8 cellular contexts compared by ENCODE assay signal in the genomic region with DNA sequence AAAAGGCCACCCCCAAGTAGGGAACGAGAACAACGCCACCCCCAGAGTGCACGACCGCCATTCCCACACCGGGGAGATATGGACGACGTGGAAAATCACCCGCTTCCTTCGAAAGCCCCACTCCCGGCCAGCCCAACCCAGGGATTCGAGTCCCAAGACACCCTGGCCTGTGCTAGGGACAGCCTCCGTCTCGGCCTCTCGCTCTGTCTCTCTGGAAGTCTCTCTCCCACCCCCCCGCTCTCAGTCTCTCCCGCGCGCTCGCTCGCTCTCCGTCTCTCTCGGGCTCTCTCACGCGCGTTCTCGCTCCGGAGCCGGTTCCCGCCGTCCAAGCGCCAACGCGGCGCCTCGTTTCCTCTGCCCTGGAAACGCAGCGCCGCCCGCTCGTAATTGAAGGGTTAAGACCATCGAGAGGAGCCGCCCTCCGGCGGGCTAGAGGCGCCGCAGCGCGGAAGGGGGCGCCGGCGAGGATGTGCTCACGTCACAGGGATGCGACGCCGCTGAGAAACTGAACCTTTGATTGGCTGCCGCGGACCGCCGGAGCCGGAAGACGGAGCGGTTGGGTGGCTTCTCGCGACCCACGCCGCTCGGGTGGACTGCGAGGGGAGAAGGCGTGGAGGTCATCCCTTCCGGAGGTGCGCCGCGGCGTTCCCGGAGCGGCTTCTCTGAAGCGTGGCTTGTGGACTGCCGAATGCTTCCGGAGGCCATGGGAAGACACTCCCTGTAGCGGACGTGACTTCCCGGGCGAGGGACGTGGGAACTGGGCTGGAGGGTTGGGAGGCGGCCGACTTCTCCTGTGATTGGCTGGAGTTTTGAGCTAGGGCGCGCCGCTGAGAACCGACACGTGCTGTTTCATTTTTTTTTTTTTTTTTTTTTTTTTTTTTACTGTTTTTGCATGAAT. TPM values are rescaled to one million over a fixed set of nuclear protein-coding genes. Genes with fewer than 3 reads are reported as not detected.
DNase-seq lines count a peak whose midpoint lies in the region; ATAC-seq, FAIRE-seq and TF ChIP-seq lines count a peak whose summit lies in the region.
"Not testable (repeated sequence)": the region's sequence is repeated elsewhere in the genome, so short reads cannot be mapped to it uniquely, and the experiment has no call there.

A gene with protein sequence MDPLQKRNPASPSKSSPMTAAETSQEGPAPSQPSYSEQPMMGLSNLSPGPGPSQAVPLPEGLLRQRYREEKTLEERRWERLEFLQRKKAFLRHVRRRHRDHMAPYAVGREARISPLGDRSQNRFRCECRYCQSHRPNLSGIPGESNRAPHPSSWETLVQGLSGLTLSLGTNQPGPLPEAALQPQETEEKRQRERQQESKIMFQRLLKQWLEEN (minus strand): TSS at position 406 of the 898 bp plus-strand sequence. CDS start 9,930 bp downstream, outside the sequence.

- H3K9me3 Mint-ChIP-seq in activated CD4-positive, alpha-beta memory T cell treated with anti-CD3 and anti-CD28 coated beads, Interleukin-2, amount 10 ng/mL, durations not matched to agents 7 days and 5 days: not testable (repeated sequence)

- DNase-seq in Daoy (ENCODE audit: low read depth); activated CD4-positive, alpha-beta memory T cell treated with anti-CD3 and anti-CD28 coated beads, Interleukin-2, amount 10 ng/mL, durations not matched to agents 7 days and 5 days; mesenteric fat pad (ENCODE audit: low spot score): not testable (repeated sequence)

- not testable (repeated sequence) for H3K27ac Mint-ChIP-seq in activated CD4-positive, alpha-beta memory T cell treated with anti-CD3 and anti-CD28 coated beads, Interleukin-2, amount 10 ng/mL, durations not matched to agents 7 days and 5 days

- CTCF ChIA-PET in activated CD4-positive, alpha-beta memory T cell treated with anti-CD3 and anti-CD28 coated beads, Interleukin-2, amount 10 ng/mL, durations not matched to agents 7 days and 5 days (lab: Charles Lee): not testable (repeated sequence)

- POLR2A ChIA-PET in activated CD4-positive, alpha-beta memory T cell treated with anti-CD3 and anti-CD28 coated beads, Interleukin-2, amount 10 ng/mL, durations not matched to agents 7 days and 5 days (lab: Charles Lee): not testable (repeated sequence)

- ATAC-seq in GM19452 (IDR thresholded peaks at IDR 0.05; ENCODE audit: unreplicated experiment) (peak; percentile 90), HG02763 (IDR thresholded peaks at IDR 0.05; ENCODE audit: unreplicated experiment) (peak; percentile 84), HG03457 (IDR thresholded peaks at IDR 0.05; ENCODE audit: unreplicated experiment) (peak; percentile 74)

- FAIRE-seq in endometrium (lab: Jason Lieb, UNC): peak; percentile 53

- H3K36me3 Mint-ChIP-seq in activated CD4-positive, alpha-beta memory T cell treated with anti-CD3 and anti-CD28 coated beads, Interleukin-2, amount 10 ng/mL, durations not matched to agents 7 days and 5 days (ENCODE audit: low read depth): not testable (repeated sequence)

- H3K4me1 Mint-ChIP-seq in activated CD4-positive, alpha-beta memory T cell treated with anti-CD3 and anti-CD28 coated beads, Interleukin-2, amount 10 ng/mL, durations not matched to agents 7 days and 5 days: not testable (repeated sequence)

- TF ChIP-seq CTCF in subcutaneous adipose tissue (IDR thresholded peaks at IDR 0.05; ENCODE audit: low read depth): not testable (repeated sequence)

- not testable (repeated sequence) for H3K4me3 Mint-ChIP-seq in activated CD4-positive, alpha-beta memory T cell treated with anti-CD3 and anti-CD28 coated beads, Interleukin-2, amount 10 ng/mL, durations not matched to agents 7 days and 5 days

- H3K27me3 Mint-ChIP-seq in activated CD4-positive, alpha-beta memory T cell treated with anti-CD3 and anti-CD28 coated beads, Interleukin-2, amount 10 ng/mL, durations not matched to agents 7 days and 5 days: not testable (repeated sequence)

RNA-seq across cellular contexts. Expression of the gene that starts here (rescaled TPM):
- 6.6 and 21.7 TPM in 2 replicates for total RNA-seq in Daoy (2014; rRNA removed; shearing (Covaris generic))
- total RNA-seq in activated CD4-positive, alpha-beta memory T cell treated with anti-CD3 and anti-CD28 coated beads, Interleukin-2, amount 10 ng/mL, durations not matched to agents 7 days and 5 days: 10 to 100 TPM; 18.5 to 21.0 TPM
- total RNA-seq in mesenteric fat pad (31.8 TPM), subcutaneous adipose tissue (10 to 100 TPM in 3 of 4 donors, 1 to 10 TPM in 1; 9.9 to 44.3 (median 18.0) TPM)
